ENCODE assay signal across 22 cellular contexts in the genomic region with DNA sequence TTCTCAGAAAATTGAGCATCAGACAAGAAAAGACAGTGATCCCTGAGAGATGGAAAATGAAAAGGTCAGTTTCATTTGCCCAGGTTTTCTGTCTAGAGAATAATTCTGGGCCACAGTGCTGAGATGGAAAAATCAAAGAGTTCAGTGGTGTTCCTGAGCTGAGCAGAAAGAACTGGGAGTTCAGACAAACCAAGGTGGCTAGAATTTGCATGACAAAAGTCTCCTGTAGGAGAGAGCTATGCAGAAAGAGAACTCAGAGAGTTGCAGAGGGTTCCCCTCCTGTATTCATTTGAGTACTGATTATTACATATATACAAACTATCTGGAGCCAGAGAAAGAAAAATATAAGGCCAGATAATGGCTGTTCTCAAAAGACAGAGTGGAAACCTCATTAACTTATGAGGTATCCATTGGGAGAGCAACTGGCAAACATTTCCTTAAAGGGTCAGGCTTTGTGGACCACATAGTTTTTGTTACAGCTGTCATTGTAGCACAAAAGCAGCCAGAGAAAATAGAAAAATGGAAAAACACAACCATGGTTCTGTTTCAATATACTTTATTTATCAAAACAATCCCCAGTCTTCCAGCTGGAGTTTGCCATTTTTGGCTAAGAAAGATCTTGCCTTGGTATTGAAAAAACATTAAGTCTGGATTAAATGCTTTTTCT.
DNase-seq lines count a peak whose midpoint lies in the region; FAIRE-seq and TF ChIP-seq lines count a peak whose summit lies in the region.
"Had no signal": no experiment of that assay in that cellular context is flagged by ENCODE, and none has a peak within 500 bp of the region (broad histone marks: within the 10 kb centered on the region; RNA-seq: fewer than 3 reads in every experiment).

No MANE protein-coding gene starts in this region.

- no peak overlapping the region for H2BK20ac ChIP-seq in H9 (ENCODE audit: low read depth, low read length, poor library complexity, severe bottlenecking)
- no peak overlapping the region for H2BK20ac ChIP-seq in H1 (ENCODE audit: low read length)

- no peak for TF ChIP-seq POLR2A in H1 (IDR thresholded peaks at IDR 0.05; ENCODE audit: control extremely low read depth in 1 of 2, low read depth in 2 of 2, low read length in 2 of 2)
- no peak for TF ChIP-seq POLR2A in testis (IDR thresholded peaks at IDR 0.05)

- no peak overlapping the region for H3K56ac ChIP-seq in H9 (ENCODE audit: insufficient read length, low read depth, low read length)
- no peak overlapping the region for H3K56ac ChIP-seq in H1 (replicated peaks; ENCODE audit: insufficient read length, low read depth, low read length)

- H2BK5ac ChIP-seq in H9 (ENCODE audit: insufficient read length, low read length) (no peak overlapping the region), H1 (ENCODE audit: low read depth, low read length) (no peak overlapping the region)

- H2BK15ac ChIP-seq in H9 (ENCODE audit: low read depth, low read length) (no peak overlapping the region), H1 (ENCODE audit: low read length) (no peak overlapping the region)

- no peak for TF ChIP-seq RAD21 in H1 (IDR thresholded peaks at IDR 0.05 in 1 of 2, conservative IDR thresholded peaks at IDR 0.05 in 1 of 2; ENCODE audit: low read depth in 2 of 2, low read length in 2 of 2)

- no peak overlapping the region for H3K18ac ChIP-seq in H9 (ENCODE audit: insufficient read length, low read depth, low read length)
- H3K18ac ChIP-seq in H1 (ENCODE audit: extremely low read depth, low read length): no peak overlapping the region

- no peaks in the 10 kb centered on the region for H3K9me3 ChIP-seq in H9 (ENCODE audit: control insufficient read depth, low read depth, low read length)
- peaks cover 4 to 13% of the 10 kb centered on the region in 2 experiments; a peak in 2 of 4 replicates for H3K9me3 ChIP-seq in H1 (ENCODE audit: insufficient read depth in 2 of 2, low read depth in 1 of 2, low read length in 1 of 2)
- no peaks in the 10 kb centered on the region for H3K9me3 ChIP-seq in testis
- H3K9me3 ChIP-seq: A549 had no signal

- H2BK120ac ChIP-seq in H9 (ENCODE audit: low read depth, low read length, poor library complexity, severe bottlenecking): no peak overlapping the region
- no peak overlapping the region for H2BK120ac ChIP-seq in H1 (replicated peaks; ENCODE audit: low read depth, low read length)

- H2AFZ ChIP-seq in H9 (ENCODE audit: low read length): no peak overlapping the region
- no peak overlapping the region for H2AFZ ChIP-seq in H1 (ENCODE audit: low read length)

- no peaks in the 10 kb centered on the region for H4K20me1 ChIP-seq in H9 (ENCODE audit: control insufficient read depth, insufficient read depth, insufficient read length)
- H4K20me1 ChIP-seq in H1 (replicated peaks in 1 of 2; ENCODE audit: control insufficient read depth in 1 of 2, insufficient read depth in 2 of 2, low read length in 2 of 2): no peaks in the 10 kb centered on the region
- H4K20me1 ChIP-seq: BLaER1 treated with 17β-estradiol and CSF1 and Interleukin-3, amounts not matched to agents 10 nM and 100 nM had no signal

- no peak overlapping the region for H3K4me3 ChIP-seq in H1 (ENCODE audit: extremely low read depth in 1 of 4, insufficient read depth in 2 of 4, low read depth in 3 of 4, low read length in 4 of 4)
- no peak overlapping the region for H3K4me3 ChIP-seq in testis
- H3K4me3 ChIP-seq: A549; BLaER1 treated with 17β-estradiol and CSF1 and Interleukin-3, amounts not matched to agents 10 nM and 100 nM had no signal

- H3K4me1 ChIP-seq in H9 (ENCODE audit: insufficient read depth, low read length): no peaks in the 10 kb centered on the region
- H3K4me1 ChIP-seq in H1 (replicated peaks in 1 of 4; ENCODE audit: control insufficient read depth in 3 of 4, insufficient read depth in 4 of 4, low read length in 3 of 4): no peaks in the 10 kb centered on the region; a peak in 2 of 7 replicates
- no peaks in the 10 kb centered on the region for H3K4me1 ChIP-seq in testis
- H3K4me1 ChIP-seq: A549; BLaER1 treated with 17β-estradiol and CSF1 and Interleukin-3, amounts not matched to agents 10 nM and 100 nM had no signal

- peak; percentile 87 for FAIRE-seq in H1 (lab: Jason Lieb, UNC)
- FAIRE-seq: A549, GM12892 had no signal

- H3K79me1 ChIP-seq in H9 (ENCODE audit: insufficient read depth, low read depth, low read length, poor library complexity, severe bottlenecking) (no peaks in the 10 kb centered on the region), H1 (ENCODE audit: low read depth, low read length) (no peaks in the 10 kb centered on the region)

- H3K4me3 Mint-ChIP-seq in H9: no peak overlapping the region; a peak in 1 of 5 replicates
- H3K4me3 Mint-ChIP-seq: CD8-positive, alpha-beta memory T cell had no signal

- H3K4me1 Mint-ChIP-seq in H9: peaks cover 15% of the 10 kb centered on the region in 2 experiments
- H3K4me1 Mint-ChIP-seq: CD8-positive, alpha-beta memory T cell had no signal

- H2AK5ac ChIP-seq in H9 (ENCODE audit: insufficient read length, low read length): no peak overlapping the region
- H2AK5ac ChIP-seq in H1 (ENCODE audit: low read depth, low read length): no peak overlapping the region

- CTCF ChIA-PET in H1 (lab: Charles Lee; ENCODE audit: partially characterized antibody): interaction anchor here (0.6 to 1.6 kb wide), 6 partner anchors 11 to 252 kb away, joined by 3 to 6 read pairs (median 4); no protein-coding TSS in a partner anchor

- H4K91ac ChIP-seq in H9 (ENCODE audit: insufficient read length, low read depth, low read length) (no peak overlapping the region), H1 (replicated peaks; ENCODE audit: insufficient read length, low read length) (no peak overlapping the region)

- H3K23me2 ChIP-seq in H9 (ENCODE audit: insufficient read length, low read depth, low read length, poor library complexity, severe bottlenecking) (no peaks in the 10 kb centered on the region), H1 (ENCODE audit: low read depth, low read length) (no peaks in the 10 kb centered on the region)

- H3K14ac ChIP-seq in H9 (ENCODE audit: insufficient read depth, low read length) (no peak overlapping the region), H1 (ENCODE audit: insufficient read length) (no peak overlapping the region)

- H4K8ac ChIP-seq in H9 (replicated peaks; ENCODE audit: insufficient read length, low read depth, low read length): no peak overlapping the region
- no peak overlapping the region for H4K8ac ChIP-seq in H1 (ENCODE audit: extremely low read depth, insufficient read depth, low read length)

- H3K36me3 ChIP-seq in H1 (ENCODE audit: control insufficient read depth in 2 of 4, insufficient read depth in 4 of 4, low read length in 3 of 4): no peaks in the 10 kb centered on the region
- no peaks in the 10 kb centered on the region for H3K36me3 ChIP-seq in testis (ENCODE audit: low read depth, missing control alignments)
- H3K36me3 ChIP-seq: BLaER1 treated with 17β-estradiol and CSF1 and Interleukin-3, amounts not matched to agents 10 nM and 100 nM had no signal

- H3K9me3 Mint-ChIP-seq in H9: peaks cover 21% of the 10 kb centered on the region in 2 experiments

- H3K9ac ChIP-seq in H9 (ENCODE audit: extremely low read depth, insufficient read length, low read length) (no peak overlapping the region), H1 (replicated peaks in 1 of 4; ENCODE audit: extremely low read depth in 1 of 4, low read depth in 3 of 4, low read length in 3 of 4) (no peak overlapping the region)
- H3K9ac ChIP-seq: BLaER1 treated with 17β-estradiol and CSF1 and Interleukin-3, amounts not matched to agents 10 nM and 100 nM had no signal

- H4K5ac ChIP-seq in H9 (ENCODE audit: insufficient read length, low read depth, low read length) (no peak overlapping the region), H1 (ENCODE audit: insufficient read length, low read depth, low read length) (no peak overlapping the region)

- intact Hi-C loops in testis (cut with DNase I; ENCODE audit: low total_unique reads): no loop called here

- H3T11ph ChIP-seq in H9 (ENCODE audit: low read length): no peak overlapping the region

- no peak for TF ChIP-seq EP300 in H1 (IDR thresholded peaks at IDR 0.05; ENCODE audit: borderline replicate concordance in 1 of 2, low read depth in 2 of 2, low read length in 2 of 2)

- DNase-seq in H9 (no peak), H1 (ENCODE audit: low read depth in 1 of 2, low spot score in 2 of 2) (no peak), iPS-NIHi11 (ENCODE audit: low spot score) (peak; percentile 23), testis (no peak), T1000 (lab: John Stamatoyannopoulos, UW) (no peak), GM20000 (ENCODE audit: low spot score) (no peak), LoVo (ENCODE audit: low spot score) (no peak)
- DNase-seq in effector CD4-positive, alpha-beta T cell: no peak
- DNase-seq: CD8-positive, alpha-beta memory T cell; GOT3; IMR-90; Karpas-422; MM.1S; NCI-H1105; NCI-H1694; NCI-H345; NCI-H69; OCI-M1; SHP77 treated with DMSO at 0.1 percent for 48 hours had no signal

- H3K36me3 Mint-ChIP-seq in H9 (ENCODE audit: insufficient read depth in 1 of 3, low read depth in 3 of 3): peaks cover 9 to 28% (median 12%) of the 10 kb centered on the region in 3 experiments
- H3K36me3 Mint-ChIP-seq: CD8-positive, alpha-beta memory T cell had no signal

- H3K23ac ChIP-seq in H9 (ENCODE audit: insufficient read length, low read depth, low read length): no peak overlapping the region
- no peak overlapping the region for H3K23ac ChIP-seq in H1 (ENCODE audit: insufficient read length)

- peak overlapping the region in 2 of 3 experiments; percentile 12 to 68; a peak in 2 of 7 replicates for H3K27ac Mint-ChIP-seq in H9

- H2BK12ac ChIP-seq in H9 (ENCODE audit: insufficient read length, low read depth, low read length) (no peak overlapping the region), H1 (ENCODE audit: low read depth, low read length) (no peak overlapping the region)

- no peaks in the 10 kb centered on the region for H3K27me3 Mint-ChIP-seq in H9 (ENCODE audit: low read depth)
- H3K27me3 Mint-ChIP-seq: CD8-positive, alpha-beta memory T cell had no signal

- H3K27me3 ChIP-seq in H9 (ENCODE audit: insufficient read depth, low read length) (no peaks in the 10 kb centered on the region), H1 (replicated peaks in 1 of 4; ENCODE audit: control insufficient read depth in 3 of 4, extremely low read depth in 1 of 4, insufficient read depth in 3 of 4, low read length in 3 of 4) (no peaks in the 10 kb centered on the region), testis (no peaks in the 10 kb centered on the region)
- H3K27me3 ChIP-seq: BLaER1 treated with 17β-estradiol and CSF1 and Interleukin-3, amounts not matched to agents 10 nM and 100 nM had no signal

- POLR2A ChIA-PET in H1 (lab: Charles Lee; ENCODE audit: partially characterized antibody): no interaction called here

- no peak overlapping the region for H3K4me2 ChIP-seq in H9 (ENCODE audit: insufficient read depth, insufficient read length, low read length)
- H3K4me2 ChIP-seq in H1 (ENCODE audit: insufficient read depth in 1 of 2, low read depth in 2 of 2, low read length in 2 of 2): no peak overlapping the region
- H3K4me2 ChIP-seq: A549; BLaER1 treated with 17β-estradiol and CSF1 and Interleukin-3, amounts not matched to agents 10 nM and 100 nM had no signal

- TF ChIP-seq CTCF in H9 (conservative IDR thresholded peaks at IDR 0.05) (no peak), H1 (IDR thresholded peaks at IDR 0.05; ENCODE audit: control extremely low read depth in 1 of 3, insufficient read depth in 1 of 3, low read depth in 1 of 3, low read length in 3 of 3) (no peak), testis (IDR thresholded peaks at IDR 0.05) (no peak), GM20000 (IDR thresholded peaks at IDR 0.05; ENCODE audit: extremely low read depth, missing control alignments) (no peak)

- H3K4ac ChIP-seq in H9 (ENCODE audit: low read depth, low read length) (no peak overlapping the region), H1 (replicated peaks; ENCODE audit: insufficient read length, low read depth, low read length) (no peak overlapping the region)

- H3K79me2 ChIP-seq in H9 (ENCODE audit: insufficient read depth, low read length): no peaks in the 10 kb centered on the region
- no peaks in the 10 kb centered on the region for H3K79me2 ChIP-seq in H1 (ENCODE audit: control insufficient read depth in 1 of 2, insufficient read depth in 2 of 2, low read length in 2 of 2)

- H3K27ac ChIP-seq in H9 (ENCODE audit: insufficient read length, low read depth, low read length): no peak overlapping the region
- no peak overlapping the region for H3K27ac ChIP-seq in H1 (ENCODE audit: low read depth, low read length)
- peak overlapping the region; percentile 15 to 26 for H3K27ac ChIP-seq in testis
- H3K27ac ChIP-seq: A549; BLaER1 treated with 17β-estradiol and CSF1 and Interleukin-3, amounts not matched to agents 10 nM and 100 nM had no signal

Comparison
In these comparisons a context has a peak if more than half of its experiments do, and no peak if none do; other contexts are left out.
1. H3K27ac ChIP-seq: peak in testis (2 of 2); none in H9 (single experiment) and H1 (single experiment).